Comparison of ENCODE assay signal across 28 cellular contexts in the genomic region with DNA sequence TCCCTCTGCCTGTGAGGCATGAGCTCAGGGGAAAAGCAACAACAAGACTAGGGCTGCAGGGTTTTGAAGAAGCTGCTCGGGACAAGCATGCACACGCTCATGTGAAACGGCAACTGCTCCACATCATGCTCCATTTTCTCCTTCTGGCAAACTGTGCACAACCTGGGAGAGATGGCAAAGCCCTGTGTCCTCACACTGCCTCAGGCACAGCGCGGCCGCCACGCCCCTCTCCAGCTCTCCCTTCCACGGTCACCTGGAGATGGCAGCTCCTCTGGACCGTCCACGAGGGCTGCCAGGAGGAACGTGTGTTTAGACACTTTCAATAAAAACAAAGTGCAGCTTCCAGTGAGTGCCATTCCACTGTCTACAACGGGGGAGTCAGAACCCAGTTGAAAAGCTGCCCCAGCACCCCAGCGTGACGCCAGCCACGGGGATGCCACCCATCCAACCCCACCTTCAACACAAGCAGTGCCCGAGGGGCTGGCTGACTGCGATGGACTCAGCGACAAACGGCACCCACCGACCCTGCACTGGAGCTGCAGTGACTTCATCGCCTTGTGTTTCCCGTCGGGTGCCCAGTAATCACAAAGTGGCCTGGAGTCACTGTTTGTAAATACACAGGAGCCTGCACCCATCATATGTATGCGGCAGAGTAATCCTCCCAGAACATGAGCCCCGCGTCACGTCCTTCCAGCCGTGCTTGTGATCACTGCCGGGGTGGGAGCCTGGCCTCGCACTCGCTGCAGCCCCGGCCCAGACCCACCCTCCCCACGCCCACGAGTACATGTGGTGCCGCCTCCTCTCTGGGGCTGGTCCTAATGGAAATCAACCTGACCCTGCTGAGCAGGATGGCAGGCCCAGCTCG. TPM values are rescaled to one million over a fixed set of nuclear protein-coding genes. Genes with fewer than 3 reads are reported as not detected.
"Had no signal": no experiment of that assay in that cellular context is flagged by ENCODE, and none has a peak within 500 bp of the region (broad histone marks: within the 10 kb centered on the region; RNA-seq: fewer than 3 reads in every experiment).

No MANE protein-coding gene starts in this region.

- H3K4me3 ChIP-seq: esophagus muscularis mucosa, gastrocnemius medialis, mucosa of descending colon, psoas muscle, right atrium auricular region, tibial artery had no signal

- H3K27ac ChIP-seq: brain microvascular endothelial cell, esophagus muscularis mucosa, gastrocnemius medialis, psoas muscle, right atrium auricular region, VCaP had no signal

- DNase-seq: activated CD4-positive, alpha-beta T cell treated with anti-CD3 and anti-CD28 coated beads, Interleukin-2, amount 10 ng/mL, durations not matched to agents 7 days and 5 days; activated CD4-positive, CD25-positive, alpha-beta regulatory T cell treated with anti-CD3 and anti-CD28 coated beads, Interleukin-2, amount 50 U/mL, for 72 hours; activated CD8-positive, alpha-beta T cell treated with anti-CD3 and anti-CD28 coated beads for 36 hours; activated gamma-delta T cell treated with Interleukin-2 at 50 U/mL for 16 hours; activated T-cell treated with anti-CD3 and anti-CD28 coated beads, Interleukin-2, amount 50 U/mL, for 1 hour; aorta; brain microvascular endothelial cell; central memory CD4-positive, alpha-beta T cell; effector memory CD4-positive, alpha-beta T cell; gastrocnemius medialis; hypothalamus; left colon; mesenchymal stem cell; mucosa of descending colon; psoas muscle; stimulated activated CD4-positive, alpha-beta T cell treated with anti-CD3 and anti-CD28 coated beads, Interleukin-12 subunit alpha, Interleukin-12 subunit beta, amount 100 ng/mL, for 4 hours; stimulated activated CD4-positive, alpha-beta T cell treated with anti-CD3 and anti-CD28 coated beads, Interleukin-4, amount 100 ng/mL, for 4 hours; stimulated activated naive CD8-positive, alpha-beta T cell treated with anti-CD3 and anti-CD28 coated beads, Interleukin-15, Interleukin-2, amounts not matched to agents 100 U/mL and 50 U/mL, for 24 hours; T-cell; tibial artery had no signal

- H3K27ac Mint-ChIP-seq: activated CD4-positive, alpha-beta T cell treated with anti-CD3 and anti-CD28 coated beads, Interleukin-2, amount 10 ng/mL, durations not matched to agents 7 days and 5 days; activated CD8-positive, alpha-beta T cell treated with anti-CD3 and anti-CD28 coated beads for 36 hours; activated naive CD4-positive, alpha-beta T cell treated with anti-CD3 and anti-CD28 coated beads, Interleukin-2, amount 50 U/mL, for 24 hours; T-cell; T-helper 2 cell treated with Interferon-gamma antibody and Interleukin-4, amounts not matched to agents 5 μg/mL and 100 μg/mL, for 36 hours had no signal

- H3K36me3 ChIP-seq: brain microvascular endothelial cell, gastrocnemius medialis, right atrium auricular region, tibial artery had no signal

- H3K36me3 Mint-ChIP-seq: activated naive CD4-positive, alpha-beta T cell treated with anti-CD3 and anti-CD28 coated beads, Interleukin-2, amount 50 U/mL, for 24 hours; T-cell had no signal

- H3K4me1 Mint-ChIP-seq: activated CD4-positive, alpha-beta T cell treated with anti-CD3 and anti-CD28 coated beads, Interleukin-2, amount 10 ng/mL, durations not matched to agents 7 days and 5 days; activated naive CD4-positive, alpha-beta T cell treated with anti-CD3 and anti-CD28 coated beads, Interleukin-2, amount 50 U/mL, for 24 hours; T-cell had no signal

- H3K9me3 Mint-ChIP-seq: activated CD4-positive, alpha-beta T cell treated with anti-CD3 and anti-CD28 coated beads, Interleukin-2, amount 10 ng/mL, durations not matched to agents 7 days and 5 days; activated CD8-positive, alpha-beta T cell treated with anti-CD3 and anti-CD28 coated beads for 36 hours; activated naive CD4-positive, alpha-beta T cell treated with anti-CD3 and anti-CD28 coated beads, Interleukin-2, amount 50 U/mL, for 24 hours; neural crest cell; T-helper 2 cell treated with Interferon-gamma antibody and Interleukin-4, amounts not matched to agents 5 μg/mL and 100 μg/mL, for 36 hours had no signal

- H3K27me3 ChIP-seq: brain microvascular endothelial cell, esophagus muscularis mucosa, right atrium auricular region, tibial artery had no signal

- ATAC-seq: activated CD8-positive, alpha-beta T cell treated with anti-CD3 and anti-CD28 coated beads for 36 hours; gastrocnemius medialis; left colon; mucosa of descending colon; psoas muscle; stimulated activated naive CD8-positive, alpha-beta T cell treated with anti-CD3 and anti-CD28 coated beads, Interleukin-15, Interleukin-2, amounts not matched to agents 100 U/mL and 50 U/mL, for 24 hours; T-cell had no signal

- FAIRE-seq: islet of Langerhans had no signal

- H3K9me3 ChIP-seq: esophagus muscularis mucosa, gastrocnemius medialis, mucosa of descending colon, psoas muscle, right atrium auricular region, tibial artery had no signal

- H3K4me3 Mint-ChIP-seq: activated CD4-positive, alpha-beta T cell treated with anti-CD3 and anti-CD28 coated beads, Interleukin-2, amount 10 ng/mL, durations not matched to agents 7 days and 5 days; activated CD8-positive, alpha-beta T cell treated with anti-CD3 and anti-CD28 coated beads for 36 hours; activated naive CD4-positive, alpha-beta T cell treated with anti-CD3 and anti-CD28 coated beads, Interleukin-2, amount 50 U/mL, for 24 hours; neural crest cell; T-cell; T-helper 2 cell treated with Interferon-gamma antibody and Interleukin-4, amounts not matched to agents 5 μg/mL and 100 μg/mL, for 36 hours had no signal

RNA-seq across cellular contexts. Expression of a gene that starts 16.2 kb away (rescaled TPM):
- total RNA-seq: activated CD4-positive, alpha-beta T cell treated with anti-CD3 and anti-CD28 coated beads, Interleukin-2, amount 10 ng/mL, durations not matched to agents 7 days and 5 days; activated CD8-positive, alpha-beta T cell treated with anti-CD3 and anti-CD28 coated beads for 36 hours; dermis microvascular lymphatic vessel endothelial cell had no signal
